Comparison of ENCODE assay signal across 14 cellular contexts in the genomic region with DNA sequence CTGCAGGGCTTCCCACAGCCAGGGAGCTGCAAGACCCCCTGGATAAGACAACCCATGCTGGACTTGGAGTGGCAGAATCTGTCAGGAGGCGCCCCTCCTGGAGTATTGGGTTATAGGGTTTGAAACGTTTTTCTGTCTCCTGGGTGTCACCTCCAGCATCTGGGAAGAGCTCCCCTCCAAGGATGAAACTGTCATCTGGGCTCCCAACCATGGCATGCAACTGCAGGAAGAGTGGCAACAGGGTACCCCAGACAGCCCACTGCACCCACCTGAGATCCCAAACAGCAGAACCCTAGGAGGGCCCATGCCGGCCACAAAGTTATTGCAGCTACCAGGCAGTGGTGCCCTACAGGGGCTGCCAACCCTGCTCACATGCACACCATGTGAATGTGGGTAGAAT. TPM values are rescaled to one million over a fixed set of nuclear protein-coding genes. Genes with fewer than 3 reads are reported as not detected.
"Had no signal": no experiment of that assay in that cellular context is flagged by ENCODE, and none has a peak within 500 bp of the region (broad histone marks: within the 10 kb centered on the region; RNA-seq: fewer than 3 reads in every experiment).

No MANE protein-coding gene starts in this region.

- H3K27ac ChIP-seq: heart left ventricle, left ventricle myocardium inferior, right atrium auricular region, tibial artery had no signal

- H3K4me3 Mint-ChIP-seq: activated CD4-positive, alpha-beta memory T cell treated with anti-CD3 and anti-CD28 coated beads for 36 hours; activated naive CD8-positive, alpha-beta T cell treated with anti-CD3 and anti-CD28 coated beads, Interleukin-2, amount 10 ng/mL, durations not matched to agents 7 days and 5 days had no signal

- H3K4me1 Mint-ChIP-seq: activated naive CD8-positive, alpha-beta T cell treated with anti-CD3 and anti-CD28 coated beads, Interleukin-2, amount 10 ng/mL, durations not matched to agents 7 days and 5 days had no signal

- DNase-seq: activated CD4-positive, alpha-beta memory T cell treated with anti-CD3 and anti-CD28 coated beads for 36 hours; activated CD4-positive, alpha-beta T cell treated with anti-CD3 and anti-CD28 coated beads for 1 hour; activated gamma-delta T cell; activated T-cell treated with anti-CD3 and anti-CD28 coated beads, Interleukin-2, amount 50 U/mL, for 48 hours; effector CD8-positive, alpha-beta T cell; left ventricle myocardium inferior; small intestine; tibial artery had no signal

- H3K9me3 ChIP-seq: heart left ventricle, left ventricle myocardium inferior, right atrium auricular region, tibial artery had no signal

- H3K9me3 Mint-ChIP-seq: activated CD4-positive, alpha-beta memory T cell treated with anti-CD3 and anti-CD28 coated beads for 36 hours; activated naive CD8-positive, alpha-beta T cell treated with anti-CD3 and anti-CD28 coated beads, Interleukin-2, amount 10 ng/mL, durations not matched to agents 7 days and 5 days had no signal

- H3K36me3 Mint-ChIP-seq: activated CD4-positive, alpha-beta memory T cell treated with anti-CD3 and anti-CD28 coated beads for 36 hours; activated naive CD8-positive, alpha-beta T cell treated with anti-CD3 and anti-CD28 coated beads, Interleukin-2, amount 10 ng/mL, durations not matched to agents 7 days and 5 days had no signal

- H3K27ac Mint-ChIP-seq: activated CD4-positive, alpha-beta memory T cell treated with anti-CD3 and anti-CD28 coated beads for 36 hours; activated naive CD8-positive, alpha-beta T cell treated with anti-CD3 and anti-CD28 coated beads, Interleukin-2, amount 10 ng/mL, durations not matched to agents 7 days and 5 days had no signal

- H3K36me3 ChIP-seq: heart left ventricle, left ventricle myocardium inferior, right atrium auricular region, tibial artery had no signal

RNA-seq across cellular contexts. Expression of a gene that starts 0.6 kb away (rescaled TPM):
- total RNA-seq: activated naive CD8-positive, alpha-beta T cell treated with anti-CD3 and anti-CD28 coated beads, Interleukin-2, amount 10 ng/mL, durations not matched to agents 7 days and 5 days; fibroblast of lung; mesenteric fat pad had no signal
- polyA plus RNA-seq: fibroblast of lung, keratinocyte had no signal
